ENCODE assay signal across 24 cellular contexts in genomic region chr2:241267249-241268067, GRCh38. TPM values are rescaled to one million over a fixed set of nuclear protein-coding genes. Genes with fewer than 3 reads are reported as not detected.
DNase-seq lines count a peak whose midpoint lies in the region; ATAC-seq and TF ChIP-seq lines count a peak whose summit lies in the region.
"Had no signal": no experiment of that assay in that cellular context is flagged by ENCODE, and none has a peak within 500 bp of the region (broad histone marks: within the 10 kb centered on the region; RNA-seq: fewer than 3 reads in every experiment).

No MANE protein-coding gene starts in this region.

- no peak overlapping the region for H3K4me3 ChIP-seq in DOHH2 (ENCODE audit: low read length)
- H3K4me3 ChIP-seq: thyroid gland had no signal

- DNase-seq in WTC11 (ENCODE audit: low spot score) (no peak), immature natural killer cell (no peak), NCI-H345 treated with DMSO at 0.1 percent for 48 hours (lab: John Stamatoyannopoulos, UW; ENCODE audit: unreplicated experiment) (no peak), NCI-H510A (lab: John Stamatoyannopoulos, UW) (no peak), T-helper 9 cell (no peak)
- DNase-seq: activated CD4-positive, alpha-beta memory T cell treated with anti-CD3 and anti-CD28 coated beads for 36 hours; activated naive CD4-positive, alpha-beta T cell treated with anti-CD3 and anti-CD28 coated beads, Interleukin-2, amount 10 ng/mL, durations not matched to agents 7 days and 5 days; activated T-cell treated with anti-CD3 and anti-CD28 coated beads, Interleukin-2, amount 50 U/mL, for 48 hours; aorta; CD4-positive, alpha-beta memory T cell; central memory CD4-positive, alpha-beta T cell; DMS53; erythroblast; foreskin keratinocyte; KBM-7; left ventricle myocardium superior; stimulated activated CD4-positive, alpha-beta T cell treated with anti-CD3 and anti-CD28 coated beads, Interleukin-4, amount 100 ng/mL, for 24 hours; T1000; thyroid gland had no signal

- H3K27ac Mint-ChIP-seq in WTC11 (peak overlapping the region; percentile 55; the same call in 1 of the 2 replicates), immature natural killer cell (peak overlapping the region in 4 of 6 donors; percentile 2 to 81 (median 41))
- H3K27ac Mint-ChIP-seq: activated CD4-positive, alpha-beta memory T cell treated with anti-CD3 and anti-CD28 coated beads for 36 hours; activated naive CD4-positive, alpha-beta T cell treated with anti-CD3 and anti-CD28 coated beads, Interleukin-2, amount 10 ng/mL, durations not matched to agents 7 days and 5 days; stimulated activated naive CD8-positive, alpha-beta T cell treated with anti-CD3 and anti-CD28 coated beads, Interleukin-15, Interleukin-2, amounts not matched to agents 100 ng/mL and 50 ng/mL, for 24 hours had no signal

- H3K4me3 Mint-ChIP-seq in WTC11 (no peak overlapping the region), immature natural killer cell (no peak overlapping the region)
- H3K4me3 Mint-ChIP-seq: activated CD4-positive, alpha-beta memory T cell treated with anti-CD3 and anti-CD28 coated beads for 36 hours; activated naive CD4-positive, alpha-beta T cell treated with anti-CD3 and anti-CD28 coated beads, Interleukin-2, amount 10 ng/mL, durations not matched to agents 7 days and 5 days; stimulated activated naive CD8-positive, alpha-beta T cell treated with anti-CD3 and anti-CD28 coated beads, Interleukin-15, Interleukin-2, amounts not matched to agents 100 ng/mL and 50 ng/mL, for 24 hours had no signal

- peaks cover 48% of the 10 kb centered on the region for H3K36me3 ChIP-seq in DOHH2 (ENCODE audit: control insufficient read depth, low read length)

- ATAC-seq in WTC11 (no peak), HG02884 (IDR thresholded peaks at IDR 0.05; ENCODE audit: unreplicated experiment) (no peak)
- ATAC-seq: foreskin keratinocyte, left ventricle myocardium superior, Right ventricle myocardium inferior had no signal

- peaks cover 55% of the 10 kb centered on the region for H3K79me2 ChIP-seq in DOHH2 (ENCODE audit: control insufficient read depth, low read length)

- peaks cover 32% of the 10 kb centered on the region for H3K4me1 Mint-ChIP-seq in WTC11
- H3K4me1 Mint-ChIP-seq in immature natural killer cell: peaks cover 41 to 43% of the 10 kb centered on the region in 2 donors

- no peaks in the 10 kb centered on the region for H3K9me2 ChIP-seq in DOHH2 (replicated peaks; ENCODE audit: control insufficient read depth, low read length)

- H3F3A ChIP-seq in DOHH2 (ENCODE audit: control insufficient read depth, insufficient read depth): no peaks in the 10 kb centered on the region; the same call in 1 of the 2 replicates

- H3K36me3 Mint-ChIP-seq in WTC11 (peaks cover 42% of the 10 kb centered on the region), immature natural killer cell (peaks cover 5 to 29% (median 19%) of the 10 kb centered on the region in 3 donors)

- no peak overlapping the region for H3K4me2 ChIP-seq in DOHH2 (ENCODE audit: low read length)

- TF ChIP-seq CTCF in DOHH2 (IDR thresholded peaks at IDR 0.05; ENCODE audit: low read depth, low read length, poor library complexity, severe bottlenecking) (peak; percentile 7), GM12874 (IDR thresholded peaks at IDR 0.05; ENCODE audit: insufficient read depth, low read depth, low read length) (peak; percentile 18; the same call in 1 of the 2 replicates), WTC11 (IDR thresholded peaks at IDR 0.05) (no peak)

- no peak overlapping the region for H3K27ac ChIP-seq in DOHH2 (ENCODE audit: low read depth, low read length)
- H3K27ac ChIP-seq: foreskin keratinocyte, thyroid gland had no signal

- no peaks in the 10 kb centered on the region for H3K27me3 ChIP-seq in DOHH2 (ENCODE audit: control insufficient read depth, low read length)
- H3K27me3 ChIP-seq: foreskin keratinocyte, thyroid gland had no signal

- no peaks in the 10 kb centered on the region for H3K9me3 ChIP-seq in DOHH2 (ENCODE audit: control insufficient read depth, insufficient read depth, low read length)
- H3K9me3 ChIP-seq: thyroid gland had no signal

- POLR2A ChIA-PET in WTC11 (lab: Charles Lee): no interaction called here

- CTCF ChIA-PET in WTC11 (lab: Charles Lee): interaction anchor here (0.6 to 1.2 kb wide), 3 partner anchors 9 to 125 kb away, joined by 3 read pairs; no protein-coding TSS in a partner anchor

- H4K20me1 ChIP-seq in DOHH2 (ENCODE audit: control insufficient read depth, insufficient read depth, low read depth, low read length): peaks cover 11% of the 10 kb centered on the region

- H3K9me3 Mint-ChIP-seq in WTC11: no peaks in the 10 kb centered on the region
- no peaks in the 10 kb centered on the region for H3K9me3 Mint-ChIP-seq in immature natural killer cell
- H3K9me3 Mint-ChIP-seq: activated CD4-positive, alpha-beta memory T cell treated with anti-CD3 and anti-CD28 coated beads for 36 hours; activated naive CD4-positive, alpha-beta T cell treated with anti-CD3 and anti-CD28 coated beads, Interleukin-2, amount 10 ng/mL, durations not matched to agents 7 days and 5 days; stimulated activated naive CD8-positive, alpha-beta T cell treated with anti-CD3 and anti-CD28 coated beads, Interleukin-15, Interleukin-2, amounts not matched to agents 100 ng/mL and 50 ng/mL, for 24 hours had no signal

- H3K27me3 Mint-ChIP-seq in WTC11 (ENCODE audit: low read depth) (no peaks in the 10 kb centered on the region), immature natural killer cell (ENCODE audit: low read depth in 3 of 3) (peaks cover 4 to 8% (median 7%) of the 10 kb centered on the region in 3 donors)
- H3K27me3 Mint-ChIP-seq: activated CD4-positive, alpha-beta memory T cell treated with anti-CD3 and anti-CD28 coated beads for 36 hours; activated naive CD4-positive, alpha-beta T cell treated with anti-CD3 and anti-CD28 coated beads, Interleukin-2, amount 10 ng/mL, durations not matched to agents 7 days and 5 days; CD4-positive, alpha-beta memory T cell; stimulated activated naive CD8-positive, alpha-beta T cell treated with anti-CD3 and anti-CD28 coated beads, Interleukin-15, Interleukin-2, amounts not matched to agents 100 ng/mL and 50 ng/mL, for 24 hours had no signal

- H3K4me1 ChIP-seq in DOHH2 (ENCODE audit: control insufficient read depth, low read length): peaks cover 11% of the 10 kb centered on the region

TF ChIP-seq in WTC11, 78 proteins besides CTCF, POLR2A, EP300 and RAD21 (continues in another document):
- no peak for TF ChIP-seq ZNF425 (CRISPR knock-in tag; conservative IDR thresholded peaks at IDR 0.05)
- no peak for TF ChIP-seq ZNF512 (CRISPR knock-in tag; IDR thresholded peaks at IDR 0.05; ENCODE audit: borderline replicate concordance)
- no peak for TF ChIP-seq HMGA2 (CRISPR knock-in tag; IDR thresholded peaks at IDR 0.05)
- TF ChIP-seq FOXP4 (CRISPR knock-in tag; IDR thresholded peaks at IDR 0.05): no peak
- no peak for TF ChIP-seq GRHL2 (CRISPR knock-in tag; IDR thresholded peaks at IDR 0.05; ENCODE audit: insufficient replicate concordance, severe bottlenecking)

RNA-seq across cellular contexts. Expression of gene HDLBP, which starts 48.0 kb away (rescaled TPM):
- 330 to 368 TPM (median 346 TPM) in 3 replicates for total RNA-seq in WTC11 (2021)
- 10 to 100 TPM; 20.4 to 71.7 (median 31.5) TPM for polyA plus RNA-seq in immature natural killer cell

RNA-seq across cellular contexts. Expression of gene SEPTIN2, which starts 48.3 kb away (rescaled TPM):
- total RNA-seq in WTC11 (2021): 347 to 354 TPM (median 353 TPM) in 3 replicates
- polyA plus RNA-seq in immature natural killer cell: 100 to 1,000 TPM; 204 to 249 (median 207) TPM
